ENCODE assay signal across 8 cellular contexts in the genomic region with DNA sequence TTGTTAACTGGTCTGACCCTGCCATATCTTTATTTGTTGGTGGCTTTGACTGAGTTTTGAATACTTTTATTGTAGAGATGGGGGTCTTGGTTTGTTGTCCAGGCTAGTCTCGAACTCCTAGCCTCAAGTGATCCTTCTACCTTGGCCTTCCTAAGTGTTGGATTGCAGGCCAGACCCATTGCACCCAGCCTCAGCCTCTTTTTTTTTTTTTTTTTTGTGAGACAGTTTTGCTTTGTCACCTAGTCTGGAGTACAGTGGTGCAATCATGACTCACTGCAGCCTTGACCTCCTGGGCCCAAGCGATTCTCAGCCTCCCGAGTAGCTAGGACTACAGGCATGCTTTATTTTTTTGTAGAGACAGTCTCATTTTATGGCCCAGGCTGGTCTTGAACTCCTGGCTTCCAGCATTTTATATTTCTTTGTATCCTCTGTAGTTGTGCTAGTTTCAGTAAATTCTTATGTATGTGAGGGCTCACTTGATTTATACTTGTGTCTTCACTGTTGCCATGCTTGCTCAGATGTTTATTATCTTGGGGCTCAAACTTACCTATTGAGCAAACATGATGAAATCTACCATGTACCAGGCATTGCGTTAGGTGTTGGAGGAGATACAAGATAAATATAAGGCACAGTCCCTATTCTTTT. TPM values are rescaled to one million over a fixed set of nuclear protein-coding genes. Genes with fewer than 3 reads are reported as not detected.
A peak's percentile ranks its signal among the peaks of the same experiment; 100 is the strongest.
DNase-seq lines count a peak whose midpoint lies in the region; ATAC-seq, FAIRE-seq and TF ChIP-seq lines count a peak whose summit lies in the region.

No MANE protein-coding gene starts in this region.

- H3K9me3 ChIP-seq in A549 (no peaks in the 10 kb centered on the region), right lobe of liver (no peaks in the 10 kb centered on the region)
- no peaks in the 10 kb centered on the region for H3K9me3 ChIP-seq in effector memory CD4-positive, alpha-beta T cell (ENCODE audit: control insufficient read depth, low read length)

- FAIRE-seq in A549 (lab: Jason Lieb, UNC), result no peak

- peak; percentile 46 to 52; a peak in 2 of 5 replicates for TF ChIP-seq EP300 in A549 (IDR thresholded peaks at IDR 0.05)

- WGBS in A549 (ENCODE audit: missing lambda C conversion rate), result 6% methylated on average over 4 of the region's 4 CpGs
- WGBS in right lobe of liver (ENCODE audit: insufficient coverage, low coverage, low lambda C conversion rate, missing lambda C conversion rate), result 0% methylated on average over 4 of the region's 4 CpGs

- H3K27ac ChIP-seq in A549 (peak overlapping the region; percentile 83 to 91), right lobe of liver (peak overlapping the region in 2 of 3 donors; percentile 60 to 69)
- no peak overlapping the region for H3K27ac ChIP-seq in effector memory CD4-positive, alpha-beta T cell (ENCODE audit: insufficient read depth, low read length, poor library complexity, severe bottlenecking)

- TF ChIP-seq RAD21 in A549 (conservative IDR thresholded peaks at IDR 0.05 in 1 of 2, IDR thresholded peaks at IDR 0.05 in 1 of 2), result no peak

- H3K4me1 ChIP-seq in A549 (peaks cover 80% of the 10 kb centered on the region), right lobe of liver (peaks cover 0 to 73% (median 35%) of the 10 kb centered on the region in 4 donors)
- H3K4me1 ChIP-seq in effector memory CD4-positive, alpha-beta T cell (ENCODE audit: control insufficient read depth, insufficient read depth, low read length, poor library complexity, severe bottlenecking), result no peaks in the 10 kb centered on the region

- peak overlapping the region; percentile 58 for H3K4me2 ChIP-seq in A549

- POLR2A ChIA-PET in A549 (lab: Yijun Ruan, JAX), result interaction anchor here (0.7 to 1.4 kb wide), 2 partner anchors 24 to 27 kb away, joined by 3 to 5 read pairs; partner anchors contain the start of gene THRAP3

- H3K4me3 ChIP-seq in A549 (no peak overlapping the region), right lobe of liver (no peak overlapping the region)
- H3K4me3 ChIP-seq in effector memory CD4-positive, alpha-beta T cell (ENCODE audit: insufficient read depth, low read depth, low read length, poor library complexity, severe bottlenecking), result no peak overlapping the region

- CTCF ChIA-PET in A549 (lab: Yijun Ruan, JAX), result interaction anchor here (0.6 to 1.3 kb wide), 4 partner anchors 22 to 45 kb away, joined by 3 to 4 read pairs (median 3); no protein-coding TSS in a partner anchor

- intact Hi-C loops in right lobe of liver (cut with DNase I), result no loop called here
- intact Hi-C loops in posterior cingulate gyrus (cut with DNase I), result no loop called here

- ATAC-seq in A549 (peak; percentile 87 to 90), right lobe of liver (peak; percentile 70 to 82 (median 80))

- H3K36me3 ChIP-seq in right lobe of liver, result peaks cover 0 to 2% (median 0%) of the 10 kb centered on the region in 4 donors
- H3K36me3 ChIP-seq in effector memory CD4-positive, alpha-beta T cell (ENCODE audit: control insufficient read depth, insufficient read depth, low read length), result peaks cover 4% of the 10 kb centered on the region

- TF ChIP-seq POLR2A in A549 (IDR thresholded peaks at IDR 0.05; ENCODE audit: low read length) (no peak), right lobe of liver (IDR thresholded peaks at IDR 0.05) (no peak)

- DNase-seq in A549 (ENCODE audit: low read depth in 1 of 2, low spot score in 1 of 2) (peak; percentile 30 to 92), HUDEP-2 (lab: John Stamatoyannopoulos, UW; ENCODE audit: unreplicated experiment in 76 of 76) (peak in 61 of 76 experiments; percentile 4 to 73 (median 32)), astrocyte of the hippocampus (ENCODE audit: low read depth, low spot score) (peak; percentile 74), right lobe of liver (peak; percentile 72 to 79 (median 78)), NCI-H748 (lab: John Stamatoyannopoulos, UW; ENCODE audit: unreplicated experiment) (no peak), posterior cingulate gyrus (no peak), hippocampal formation (lab: John Stamatoyannopoulos, UW) (no peak)
- no peak for DNase-seq in effector memory CD4-positive, alpha-beta T cell

- TF ChIP-seq CTCF in A549 (IDR thresholded peaks at IDR 0.05) (no peak), right lobe of liver (IDR thresholded peaks at IDR 0.05) (no peak)

- no peaks in the 10 kb centered on the region for H3K27me3 ChIP-seq in right lobe of liver
- no peaks in the 10 kb centered on the region for H3K27me3 ChIP-seq in effector memory CD4-positive, alpha-beta T cell (replicated peaks; ENCODE audit: control insufficient read depth, insufficient read depth, low read length, poor library complexity, severe bottlenecking)

TF ChIP-seq in A549, 52 proteins besides CTCF, POLR2A, EP300 and RAD21:
- 0 out of 2 replicates have a peak, but pooled peaks have one; percentile 16 for TF ChIP-seq PBX3 (IDR thresholded peaks at IDR 0.05)
- peak; percentile 82 for TF ChIP-seq NFE2L2 (conservative IDR thresholded peaks at IDR 0.05; ENCODE audit: low read length)
- TF ChIP-seq BHLHE40 (IDR thresholded peaks at IDR 0.05; ENCODE audit: low read depth, low read length), result no peak
- TF ChIP-seq JUN (IDR thresholded peaks at IDR 0.05), result peak; percentile 38 to 54; a peak in 4 of 5 replicates
- no peak for TF ChIP-seq EHF (CRISPR knock-in tag; IDR thresholded peaks at IDR 0.05)
- TF ChIP-seq, protein P1, sequence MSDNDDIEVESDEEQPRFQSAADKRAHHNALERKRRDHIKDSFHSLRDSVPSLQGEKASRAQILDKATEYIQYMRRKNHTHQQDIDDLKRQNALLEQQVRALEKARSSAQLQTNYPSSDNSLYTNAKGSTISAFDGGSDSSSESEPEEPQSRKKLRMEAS (IDR thresholded peaks at IDR 0.05), result peak; percentile 50; the same call in 1 of the 2 replicates
- TF ChIP-seq JUNB (IDR thresholded peaks at IDR 0.05), result peak; percentile 64
- TF ChIP-seq FOSL2 (IDR thresholded peaks at IDR 0.05), result 0 out of 2 replicates have a peak, but pooled peaks have one; percentile 61
- peak; percentile 88 for TF ChIP-seq FOSL2 (CRISPR knock-in tag; IDR thresholded peaks at IDR 0.05)
- TF ChIP-seq CBX8 (IDR thresholded peaks at IDR 0.05), result no peak
- TF ChIP-seq MAZ (IDR thresholded peaks at IDR 0.05; ENCODE audit: borderline replicate concordance, low read depth, low read length), result no peak
- peak; percentile 83 for TF ChIP-seq MAFK (IDR thresholded peaks at IDR 0.05; ENCODE audit: partially characterized antibody)
- no peak for TF ChIP-seq HDAC2 (IDR thresholded peaks at IDR 0.05)
- TF ChIP-seq, protein P2, sequence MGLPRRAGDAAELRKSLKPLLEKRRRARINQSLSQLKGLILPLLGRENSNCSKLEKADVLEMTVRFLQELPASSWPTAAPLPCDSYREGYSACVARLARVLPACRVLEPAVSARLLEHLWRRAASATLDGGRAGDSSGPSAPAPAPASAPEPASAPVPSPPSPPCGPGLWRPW (IDR thresholded peaks at IDR 0.05), result peak; percentile 74
- TF ChIP-seq, protein P3, sequence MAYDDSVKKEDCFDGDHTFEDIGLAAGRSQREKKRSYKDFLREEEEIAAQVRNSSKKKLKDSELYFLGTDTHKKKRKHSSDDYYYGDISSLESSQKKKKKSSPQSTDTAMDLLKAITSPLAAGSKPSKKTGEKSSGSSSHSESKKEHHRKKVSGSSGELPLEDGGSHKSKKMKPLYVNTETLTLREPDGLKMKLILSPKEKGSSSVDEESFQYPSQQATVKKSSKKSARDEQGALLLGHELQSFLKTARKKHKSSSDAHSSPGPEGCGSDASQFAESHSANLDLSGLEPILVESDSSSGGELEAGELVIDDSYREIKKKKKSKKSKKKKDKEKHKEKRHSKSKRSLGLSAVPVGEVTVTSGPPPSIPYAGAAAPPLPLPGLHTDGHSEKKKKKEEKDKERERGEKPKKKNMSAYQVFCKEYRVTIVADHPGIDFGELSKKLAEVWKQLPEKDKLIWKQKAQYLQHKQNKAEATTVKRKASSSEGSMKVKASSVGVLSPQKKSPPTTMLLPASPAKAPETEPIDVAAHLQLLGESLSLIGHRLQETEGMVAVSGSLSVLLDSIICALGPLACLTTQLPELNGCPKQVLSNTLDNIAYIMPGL (CRISPR knock-in tag; IDR thresholded peaks at IDR 0.05; ENCODE audit: borderline replicate concordance), result no peak
- TF ChIP-seq GATA3 (IDR thresholded peaks at IDR 0.05; ENCODE audit: borderline replicate concordance), result peak; percentile 22; the same call in 1 of the 2 replicates
- no peak for TF ChIP-seq KDM5A (IDR thresholded peaks at IDR 0.05)
- no peak for TF ChIP-seq CBX2 (IDR thresholded peaks at IDR 0.05; ENCODE audit: borderline replicate concordance, low read depth)
- no peak for TF ChIP-seq HOXA7 (CRISPR knock-in tag; IDR thresholded peaks at IDR 0.05)
- peak; percentile 85 to 88 for TF ChIP-seq CEBPB (IDR thresholded peaks at IDR 0.05)

RNA-seq across cellular contexts. Expression of gene THRAP3, which starts 24.1 kb away (rescaled TPM):
- polyA plus RNA-seq in A549 (2011; rRNA removed), result 60.7 and 66.5 TPM in 2 replicates
- polyA plus RNA-seq in A549 (2012; cell fraction: cytosol; rRNA removed), result 17.4 and 21.9 TPM in 2 replicates
- polyA plus RNA-seq in A549 (2012; cell fraction: nucleus; rRNA removed), result 21.1 and 26.4 TPM in 2 replicates
- 57.9 to 61.7 TPM (median 60.0 TPM) in 3 replicates for polyA plus RNA-seq in A549 (2017; fragmentation: RNase III; extraction: RNeasy Plus Mini Kit Qiagen cat#74134 plus additional on column Dnase treatment)
- polyA minus RNA-seq in A549 (2011; rRNA and poly(A)+ RNA removed), result 45.3 and 66.3 TPM in 2 replicates
- 10 to 100 TPM; 33.7 to 53.6 (median 40.7) TPM for total RNA-seq in right lobe of liver

RNA-seq across cellular contexts. Expression of gene SH3D21, which starts 57.8 kb away (rescaled TPM):
- polyA plus RNA-seq in A549 (2011; rRNA removed) (0.41 and 0.53 TPM in 2 replicates), A549 (2017; fragmentation: RNase III; extraction: RNeasy Plus Mini Kit Qiagen cat#74134 plus additional on column Dnase treatment) (1.1 to 1.6 TPM (median 1.4 TPM) in 3 replicates)
- 0.42 and 0.45 TPM in 2 replicates for polyA plus RNA-seq in A549 (2012; cell fraction: cytosol; rRNA removed)
- 3.7 and 4.1 TPM in 2 replicates for polyA plus RNA-seq in A549 (2012; cell fraction: nucleus; rRNA removed)
- 0.34 and 0.45 TPM in 2 replicates for polyA minus RNA-seq in A549 (2011; rRNA and poly(A)+ RNA removed)
- 1 to 10 TPM in 4 of 6 experiments, under 1 TPM in 2; 0.50 to 5.1 (median 1.2) TPM for total RNA-seq in right lobe of liver

Comparison
In these comparisons a context has a peak if more than half of its experiments do, and no peak if none do; other contexts are left out.
1. DNase-seq: peak in A549 (2 of 2), HUDEP-2 (61 of 76), astrocyte of the hippocampus (single experiment) and right lobe of liver (3 of 3); none in NCI-H748 (single experiment), posterior cingulate gyrus (0 of 10), effector memory CD4-positive, alpha-beta T cell (0 of 3) and hippocampal formation (0 of 2).